In genomic region chr7:27739301-27739913, GRCh38 we compare ENCODE assay signal across 8 cellular contexts. TPM values are rescaled to one million over a fixed set of nuclear protein-coding genes. Genes with fewer than 3 reads are reported as not detected.
A peak's percentile ranks its signal among the peaks of the same experiment; 100 is the strongest.
DNase-seq lines count a peak whose midpoint lies in the region; ATAC-seq and TF ChIP-seq lines count a peak whose summit lies in the region.

No MANE protein-coding gene starts in this region.

- peaks cover 33% of the 10 kb centered on the region for H4K20me1 ChIP-seq in smooth muscle cell (ENCODE audit: low read depth)

- TF ChIP-seq CTCF in smooth muscle cell (IDR thresholded peaks at IDR 0.05; ENCODE audit: borderline replicate concordance, insufficient read depth, poor library complexity, severe bottlenecking): no peak

- intact Hi-C loops in activated T-helper 2 cell treated with anti-CD3 and anti-CD28 coated beads, Interferon-gamma antibody, Interleukin-2, Interleukin-4, amounts not matched to agents 10 μg/mL and 5 μg/mL and 100 μg/mL, durations not matched to agents 14 hours and 24 hours and 36 hours (cut with micrococcal nuclease): no loop called here

- peaks cover 3% of the 10 kb centered on the region for H3K4me1 ChIP-seq in smooth muscle cell (ENCODE audit: low read depth)

- H3K79me2 ChIP-seq in smooth muscle cell (ENCODE audit: low read depth): peaks cover 40% of the 10 kb centered on the region

- H3K27me3 ChIP-seq in smooth muscle cell (ENCODE audit: low read depth): no peaks in the 10 kb centered on the region

- peaks cover 9% of the 10 kb centered on the region for H3K27me3 Mint-ChIP-seq in activated T-helper 2 cell treated with anti-CD3 and anti-CD28 coated beads, Interferon-gamma antibody, Interleukin-2, Interleukin-4, amounts not matched to agents 10 μg/mL and 5 μg/mL and 100 μg/mL, durations not matched to agents 14 hours and 24 hours and 36 hours (ENCODE audit: low read depth)

- peak overlapping the region; percentile 91 for H3K4me3 Mint-ChIP-seq in activated T-helper 2 cell treated with anti-CD3 and anti-CD28 coated beads, Interferon-gamma antibody, Interleukin-2, Interleukin-4, amounts not matched to agents 10 μg/mL and 5 μg/mL and 100 μg/mL, durations not matched to agents 14 hours and 24 hours and 36 hours (ENCODE audit: low read depth)

- peak; percentile 17 to 57 for DNase-seq in NCI-H524 (lab: John Stamatoyannopoulos, UW)
- DNase-seq in NCI-H524 treated with DMSO at 0.1 percent for 48 hours (lab: John Stamatoyannopoulos, UW): no peak
- DNase-seq in Jurkat, Clone E6-1 (ENCODE audit: low read depth, low spot score): no peak
- no peak for DNase-seq in activated T-helper 2 cell treated with anti-CD3 and anti-CD28 coated beads, Interferon-gamma antibody, Interleukin-2, Interleukin-4, amounts not matched to agents 10 μg/mL and 5 μg/mL and 100 μg/mL, durations not matched to agents 14 hours and 24 hours and 36 hours (ENCODE audit: low spot score)
- peak; percentile 35 for DNase-seq in hepatic stellate cell (ENCODE audit: low spot score)
- DNase-seq in smooth muscle cell (lab: John Stamatoyannopoulos, UW; ENCODE audit: unreplicated experiment): no peak
- no peak for DNase-seq in CD1c-positive myeloid dendritic cell (ENCODE audit: extremely low spot score)

- peak overlapping the region; percentile 99 for H3K27ac ChIP-seq in smooth muscle cell (ENCODE audit: low read depth)

- no peaks in the 10 kb centered on the region for H3K9me3 Mint-ChIP-seq in activated T-helper 2 cell treated with anti-CD3 and anti-CD28 coated beads, Interferon-gamma antibody, Interleukin-2, Interleukin-4, amounts not matched to agents 10 μg/mL and 5 μg/mL and 100 μg/mL, durations not matched to agents 14 hours and 24 hours and 36 hours

- no peaks in the 10 kb centered on the region for H3K36me3 ChIP-seq in smooth muscle cell (ENCODE audit: low read depth)

- ATAC-seq in GM21737 (IDR thresholded peaks at IDR 0.05; ENCODE audit: unreplicated experiment): peak; percentile 34

- H3K9ac ChIP-seq in smooth muscle cell (ENCODE audit: low read depth): peak overlapping the region; percentile 99

- peak overlapping the region; percentile 89 for H2AFZ ChIP-seq in smooth muscle cell (ENCODE audit: low read depth)

- H3K4me3 ChIP-seq in Jurkat, Clone E6-1 (ENCODE audit: low read length): peak overlapping the region; percentile 97
- peak overlapping the region; percentile 93 for H3K4me3 ChIP-seq in smooth muscle cell

- peak overlapping the region; percentile 98 for H3K27ac Mint-ChIP-seq in activated T-helper 2 cell treated with anti-CD3 and anti-CD28 coated beads, Interferon-gamma antibody, Interleukin-2, Interleukin-4, amounts not matched to agents 10 μg/mL and 5 μg/mL and 100 μg/mL, durations not matched to agents 14 hours and 24 hours and 36 hours

- peaks cover 28% of the 10 kb centered on the region for H3K4me1 Mint-ChIP-seq in activated T-helper 2 cell treated with anti-CD3 and anti-CD28 coated beads, Interferon-gamma antibody, Interleukin-2, Interleukin-4, amounts not matched to agents 10 μg/mL and 5 μg/mL and 100 μg/mL, durations not matched to agents 14 hours and 24 hours and 36 hours (ENCODE audit: low read depth)

- 11% methylated on average over 17 of the region's 17 CpGs for WGBS in smooth muscle cell (ENCODE audit: low lambda C conversion rate)

- peak overlapping the region; percentile 94 for H3K4me2 ChIP-seq in smooth muscle cell

- H3K9me3 ChIP-seq in smooth muscle cell (replicated peaks; ENCODE audit: low read depth): no peaks in the 10 kb centered on the region

- peaks cover 9% of the 10 kb centered on the region for H3K36me3 Mint-ChIP-seq in activated T-helper 2 cell treated with anti-CD3 and anti-CD28 coated beads, Interferon-gamma antibody, Interleukin-2, Interleukin-4, amounts not matched to agents 10 μg/mL and 5 μg/mL and 100 μg/mL, durations not matched to agents 14 hours and 24 hours and 36 hours (ENCODE audit: low read depth)

- no peaks in the 10 kb centered on the region for H3F3A ChIP-seq in smooth muscle cell (ENCODE audit: low read depth)

RNA-seq across cellular contexts. Expression of gene TAX1BP1, which starts 0.6 kb away (rescaled TPM):
- polyA plus RNA-seq in Jurkat, Clone E6-1 (2012; ENCODE audit: insufficient read depth, insufficient read length): 92.6 TPM
- total RNA-seq in activated T-helper 2 cell treated with anti-CD3 and anti-CD28 coated beads, Interferon-gamma antibody, Interleukin-2, Interleukin-4, amounts not matched to agents 10 μg/mL and 5 μg/mL and 100 μg/mL, durations not matched to agents 14 hours and 24 hours and 36 hours: 90.6 and 97.1 TPM in 2 replicates
- 81.6 and 112 TPM in 2 replicates for total RNA-seq in smooth muscle cell
- 71.0 and 80.4 TPM in 2 replicates for polyA plus RNA-seq in smooth muscle cell

Comparison
In these comparisons a context has a peak if more than half of its experiments do, and no peak if none do; other contexts are left out.
1. DNase-seq: peak in NCI-H524 (2 of 2) and hepatic stellate cell (single experiment); none in NCI-H524 treated with DMSO at 0.1 percent for 48 hours (single experiment), Jurkat, Clone E6-1 (single experiment), activated T-helper 2 cell treated with anti-CD3 and anti-CD28 coated beads, Interferon-gamma antibody, Interleukin-2, Interleukin-4, amounts not matched to agents 10 μg/mL and 5 μg/mL and 100 μg/mL, durations not matched to agents 14 hours and 24 hours and 36 hours (single experiment), smooth muscle cell (single experiment) and CD1c-positive myeloid dendritic cell (single experiment).